Comparison of ENCODE assay signal across 29 cellular contexts in the genomic region with DNA sequence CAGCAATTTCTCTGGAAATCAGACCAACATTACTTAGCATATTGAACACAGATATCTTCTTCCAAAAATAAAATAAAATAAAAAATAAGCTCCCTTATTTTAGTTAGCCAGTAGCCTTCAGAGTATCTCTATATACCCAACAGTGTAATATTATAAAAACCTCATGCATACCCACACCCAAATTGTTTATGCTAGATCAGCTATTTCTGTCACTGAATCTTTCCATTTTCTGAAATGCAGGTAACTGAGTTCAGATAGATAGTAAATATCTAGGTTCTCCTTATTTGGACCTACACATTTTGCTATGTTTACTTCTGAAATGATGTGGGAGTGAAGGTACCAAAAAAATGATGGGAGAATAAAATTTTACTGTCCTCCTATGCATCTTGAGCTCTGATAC.
"Had no signal": no experiment of that assay in that cellular context is flagged by ENCODE, and none has a peak within 500 bp of the region (broad histone marks: within the 10 kb centered on the region; RNA-seq: fewer than 3 reads in every experiment).

No MANE protein-coding gene starts in this region.

- H3K4me1 ChIP-seq: prostate gland, right atrium auricular region, spleen, suprapubic skin, testis, tibial artery, transverse colon, upper lobe of right lung, uterus had no signal

- DNase-seq: naive thymus-derived CD8-positive, alpha-beta T cell; nephron progenitor cell; nucleus accumbens; pancreas; retina; spleen; stimulated activated CD4-positive, alpha-beta T cell treated with anti-CD3 and anti-CD28 coated beads, Interleukin-12 subunit alpha, Interleukin-12 subunit beta, amount 100 ng/mL, for 4 hours; stimulated activated CD4-positive, alpha-beta T cell treated with anti-CD3 and anti-CD28 coated beads, Interleukin-1b, Interleukin-23, amount 100 ng/mL, for 48 hours; stimulated activated CD4-positive, alpha-beta T cell treated with anti-CD3 and anti-CD28 coated beads, Interleukin-4, amount 100 ng/mL, for 1 hour; stimulated activated CD4-positive, alpha-beta T cell treated with anti-CD3 and anti-CD28 coated beads, Interleukin-4, amount 100 ng/mL, for 4 hours; stimulated activated CD8-positive, alpha-beta memory T cell treated with anti-CD3 and anti-CD28 coated beads, Interleukin-4, amount 100 ng/mL, for 48 hours; stimulated activated naive CD4-positive, alpha-beta T cell; stimulated activated naive CD8-positive, alpha-beta T cell treated with anti-CD3 and anti-CD28 coated beads, Interleukin-15, amount 100 ng/mL, for 72 hours; stimulated activated naive CD8-positive, alpha-beta T cell treated with anti-CD3 and anti-CD28 coated beads, Interleukin-15, Interleukin-2, amounts not matched to agents 100 U/mL and 50 U/mL, for 24 hours; substantia nigra; testis; tibial artery; transverse colon; upper lobe of right lung; uterus had no signal

- H3K9me3 ChIP-seq: neutrophil, pancreas, prostate gland, right atrium auricular region, spleen, suprapubic skin, testis, tibial artery, transverse colon, upper lobe of right lung, uterus had no signal

- H3K4me3 ChIP-seq: pancreas, prostate gland, right atrium auricular region, skin epidermis, smooth muscle cell, spleen, suprapubic skin, testis, tibial artery, transverse colon, upper lobe of right lung, uterus had no signal

- H3K36me3 ChIP-seq: uterus had no signal

- H3K27ac ChIP-seq: neutrophil, pancreas, prostate gland, right atrium auricular region, skin epidermis, spleen, suprapubic skin, testis, tibial artery, transverse colon, upper lobe of right lung, uterus had no signal

- H3K27me3 ChIP-seq: neutrophil, pancreas, right atrium auricular region, spleen, suprapubic skin, testis, tibial artery, transverse colon, upper lobe of right lung, uterus had no signal

- H3K4me2 ChIP-seq: smooth muscle cell had no signal

- ATAC-seq: naive thymus-derived CD8-positive, alpha-beta T cell; natural killer cell treated with Interleukin-12 subunit alpha and Interleukin-12 subunit beta and Interleukin-15 and Interleukin-18, amount 100 ng/mL, for 72 hours; pancreas; sciatic nerve; stimulated activated memory B cell treated with anti-CD40 and anti-IgM and Interleukin-4, amounts not matched to agents 10 μg/mL and 1 μg/mL and 100 μg/mL, for 72 hours; stimulated activated naive CD8-positive, alpha-beta T cell treated with anti-CD3 and anti-CD28 coated beads, Interleukin-15, amount 100 ng/mL, for 72 hours; stimulated activated naive CD8-positive, alpha-beta T cell treated with anti-CD3 and anti-CD28 coated beads, Interleukin-15, Interleukin-2, amounts not matched to agents 100 U/mL and 50 U/mL, for 24 hours; upper lobe of right lung had no signal

- FAIRE-seq: pancreas had no signal
